Comparison of ENCODE assay signal across 17 cellular contexts in genomic region chr4:76623217-76624060, GRCh38.
DNase-seq lines count a peak whose midpoint lies in the region; ATAC-seq, FAIRE-seq and TF ChIP-seq lines count a peak whose summit lies in the region.
"Had no signal": no experiment of that assay in that cellular context is flagged by ENCODE, and none has a peak within 500 bp of the region (broad histone marks: within the 10 kb centered on the region; RNA-seq: fewer than 3 reads in every experiment).

No MANE protein-coding gene starts in this region.

- H3K9me3 Mint-ChIP-seq in nephron progenitor cell = no peaks in the 10 kb centered on the region
- H3K9me3 Mint-ChIP-seq: activated CD4-positive, alpha-beta memory T cell treated with anti-CD3 and anti-CD28 coated beads for 36 hours had no signal

- no peak for TF ChIP-seq POLR2A in tibial nerve (IDR thresholded peaks at IDR 0.05)
- no peak for TF ChIP-seq POLR2A in spleen (IDR thresholded peaks at IDR 0.05)

- WGBS in tibial nerve, 2 donors = 62 to 64% methylated on average over 4 of the region's 4 CpGs
- 86 to 97% (median 95%) methylated on average over 4 of the region's 4 CpGs for WGBS in spleen, 5 donors

- H3K4me1 ChIP-seq in left ventricle myocardium inferior (peaks cover 51% of the 10 kb centered on the region), tibial nerve (peaks cover 0 to 40% (median 3%) of the 10 kb centered on the region in 4 donors), spleen (no peaks in the 10 kb centered on the region)

- H3K9me3 ChIP-seq in left ventricle myocardium inferior (replicated peaks) (no peaks in the 10 kb centered on the region), tibial nerve (no peaks in the 10 kb centered on the region), spleen (no peaks in the 10 kb centered on the region)
- H3K9me3 ChIP-seq: gastrocnemius medialis had no signal

- H3K36me3 ChIP-seq in left ventricle myocardium inferior (no peaks in the 10 kb centered on the region), tibial nerve (no peaks in the 10 kb centered on the region), spleen (no peaks in the 10 kb centered on the region)
- H3K36me3 ChIP-seq: gastrocnemius medialis had no signal

- peak overlapping the region; percentile 52 for H3K4me3 Mint-ChIP-seq in nephron progenitor cell
- H3K4me3 Mint-ChIP-seq: activated CD4-positive, alpha-beta memory T cell treated with anti-CD3 and anti-CD28 coated beads for 36 hours had no signal

- H3K27ac Mint-ChIP-seq in nephron progenitor cell = peak overlapping the region; percentile 73
- H3K27ac Mint-ChIP-seq: activated CD4-positive, alpha-beta memory T cell treated with anti-CD3 and anti-CD28 coated beads for 36 hours had no signal

- TF ChIP-seq EP300 in tibial nerve (IDR thresholded peaks at IDR 0.05) = no peak

- H3K4me1 Mint-ChIP-seq in nephron progenitor cell = peaks cover 60% of the 10 kb centered on the region

- no peaks in the 10 kb centered on the region for H3K27me3 ChIP-seq in left ventricle myocardium inferior (ENCODE audit: low read depth)
- H3K27me3 ChIP-seq in tibial nerve = no peaks in the 10 kb centered on the region
- no peaks in the 10 kb centered on the region for H3K27me3 ChIP-seq in spleen (replicated peaks in 1 of 7)

- DNase-seq in left ventricle myocardium inferior = no peak
- no peak for DNase-seq in left cardiac atrium
- peak; percentile 47 for DNase-seq in epithelial cell of esophagus (ENCODE audit: low read depth)
- DNase-seq in nephron progenitor cell = no peak
- no peak for DNase-seq in tibial nerve (ENCODE audit: low spot score in 2 of 2)
- no peak for DNase-seq in NCI-H2171 (lab: John Stamatoyannopoulos, UW)
- DNase-seq in spleen = no peak
- DNase-seq in frontal cortex (ENCODE audit: low spot score in 2 of 2) = no peak
- DNase-seq: activated naive CD4-positive, alpha-beta T cell treated with Interleukin-2 at 50 U/mL for 16 hours; cortex of kidney; DMS 273 treated with DMSO at 0.1 percent for 48 hours; gastrocnemius medialis; H7; NCI-H2029 had no signal

- FAIRE-seq in frontal cortex (lab: Jason Lieb, UNC) = no peak
- FAIRE-seq: GM12892, K562 had no signal

- intact Hi-C loops in left ventricle myocardium inferior (cut with micrococcal nuclease) = no loop called here
- intact Hi-C loops in left cardiac atrium (cut with DNase I) = no loop called here
- intact Hi-C loops in spleen (cut with DNase I; ENCODE audit: low total_unique reads) = no loop called here

- peaks cover 6% of the 10 kb centered on the region for H3K36me3 Mint-ChIP-seq in nephron progenitor cell (ENCODE audit: low read depth)
- H3K36me3 Mint-ChIP-seq: activated CD4-positive, alpha-beta memory T cell treated with anti-CD3 and anti-CD28 coated beads for 36 hours had no signal

- no peak for ATAC-seq in left cardiac atrium
- ATAC-seq: K562 had no signal

- peak overlapping the region; percentile 73 for H3K27ac ChIP-seq in left ventricle myocardium inferior (replicated peaks)
- H3K27ac ChIP-seq in tibial nerve = peak overlapping the region in 2 of 4 donors; percentile 61 to 82
- H3K27ac ChIP-seq in spleen = peak overlapping the region in 1 of 8 donors; percentile 35

- H3K27me3 Mint-ChIP-seq in nephron progenitor cell (ENCODE audit: low read depth, poor library complexity) = no peaks in the 10 kb centered on the region

- TF ChIP-seq CTCF in left ventricle myocardium inferior (IDR thresholded peaks at IDR 0.05; ENCODE audit: borderline replicate concordance) (no peak), epithelial cell of esophagus (IDR thresholded peaks at IDR 0.05; ENCODE audit: insufficient read depth, low read depth, low read length, missing control alignments) (no peak), nephron progenitor cell (IDR thresholded peaks at IDR 0.05) (no peak), tibial nerve (IDR thresholded peaks at IDR 0.05) (no peak), spleen (IDR thresholded peaks at IDR 0.05 in 8 of 11, conservative IDR thresholded peaks at IDR 0.05 in 3 of 11) (no peak)

- H3K4me3 ChIP-seq in left ventricle myocardium inferior = peak overlapping the region; percentile 38
- H3K4me3 ChIP-seq in epithelial cell of esophagus (ENCODE audit: low read length) = no peak overlapping the region
- H3K4me3 ChIP-seq in tibial nerve = no peak overlapping the region
- H3K4me3 ChIP-seq in spleen = no peak overlapping the region
- H3K4me3 ChIP-seq: gastrocnemius medialis, K562 had no signal
